In genomic region chr17:14356043-14356637, GRCh38 we compare ENCODE assay signal across 26 cellular contexts.
"Had no signal": no experiment of that assay in that cellular context is flagged by ENCODE, and none has a peak within 500 bp of the region (broad histone marks: within the 10 kb centered on the region; RNA-seq: fewer than 3 reads in every experiment).

No MANE protein-coding gene starts in this region.

- H2AFZ ChIP-seq: hepatocyte had no signal

- H3K4me2 ChIP-seq: hepatocyte, smooth muscle cell had no signal

- H3K27me3 ChIP-seq: cardiac muscle cell, hepatocyte, suprapubic skin, tibial nerve, vagina had no signal

- H3K36me3 ChIP-seq: cardiac muscle cell, left ventricle myocardium inferior, sigmoid colon, stomach, suprapubic skin, tibial nerve, vagina had no signal

- H3K9me3 ChIP-seq: left ventricle myocardium inferior, sigmoid colon, stomach, suprapubic skin, tibial nerve, vagina had no signal

- FAIRE-seq: frontal cortex had no signal

- ATAC-seq: activated naive CD8-positive, alpha-beta T cell treated with anti-CD3 and anti-CD28 coated beads, Interleukin-2, amount 50 U/mL, for 24 hours; natural killer cell; stimulated activated memory B cell treated with anti-CD40 and anti-IgM and Interleukin-4, amounts not matched to agents 10 μg/mL and 1 μg/mL and 100 μg/mL, for 72 hours had no signal

- H3K27ac ChIP-seq: cardiac muscle cell, hepatocyte, left ventricle myocardium inferior, sigmoid colon, stomach, suprapubic skin, tibial nerve, vagina had no signal

- H3K4me3 ChIP-seq: cardiac muscle cell, hepatocyte, left ventricle myocardium inferior, sigmoid colon, smooth muscle cell, stomach, suprapubic skin, tibial nerve, vagina had no signal

- H3K79me2 ChIP-seq: hepatocyte had no signal

- DNase-seq: activated CD4-positive, CD25-positive, alpha-beta regulatory T cell treated with anti-CD3 and anti-CD28 coated beads, Interleukin-2, amount 50 U/mL, for 72 hours; activated CD8-positive, alpha-beta memory T cell treated with anti-CD3 and anti-CD28 coated beads for 24 hours; activated effector memory CD4-positive, alpha-beta T cell treated with Interleukin-2 at 50 U/mL for 16 hours; activated naive CD4-positive, alpha-beta T cell treated with anti-CD3 and anti-CD28 coated beads, Interleukin-2, amount 50 U/mL, for 16 hours; activated naive CD8-positive, alpha-beta T cell treated with anti-CD3 and anti-CD28 coated beads, Interleukin-2, amount 50 U/mL, for 24 hours; activated T-cell treated with anti-CD3 and anti-CD28 coated beads, Interleukin-2, amount 50 U/mL, for 48 hours; effector CD4-positive, alpha-beta T cell; erythroblast; glutamatergic neuron; immature natural killer cell; kidney glomerular epithelial cell; left ventricle myocardium inferior; midbrain; natural killer cell; retina; sigmoid colon; stimulated activated CD4-positive, alpha-beta T cell treated with anti-CD3 and anti-CD28 coated beads, Interleukin-15, amount 100 ng/mL, for 24 hours; stomach had no signal

- H3K4me1 ChIP-seq: left ventricle myocardium inferior, sigmoid colon, suprapubic skin, tibial nerve, vagina had no signal
